8 cellular contexts compared by ENCODE assay signal in the genomic region with DNA sequence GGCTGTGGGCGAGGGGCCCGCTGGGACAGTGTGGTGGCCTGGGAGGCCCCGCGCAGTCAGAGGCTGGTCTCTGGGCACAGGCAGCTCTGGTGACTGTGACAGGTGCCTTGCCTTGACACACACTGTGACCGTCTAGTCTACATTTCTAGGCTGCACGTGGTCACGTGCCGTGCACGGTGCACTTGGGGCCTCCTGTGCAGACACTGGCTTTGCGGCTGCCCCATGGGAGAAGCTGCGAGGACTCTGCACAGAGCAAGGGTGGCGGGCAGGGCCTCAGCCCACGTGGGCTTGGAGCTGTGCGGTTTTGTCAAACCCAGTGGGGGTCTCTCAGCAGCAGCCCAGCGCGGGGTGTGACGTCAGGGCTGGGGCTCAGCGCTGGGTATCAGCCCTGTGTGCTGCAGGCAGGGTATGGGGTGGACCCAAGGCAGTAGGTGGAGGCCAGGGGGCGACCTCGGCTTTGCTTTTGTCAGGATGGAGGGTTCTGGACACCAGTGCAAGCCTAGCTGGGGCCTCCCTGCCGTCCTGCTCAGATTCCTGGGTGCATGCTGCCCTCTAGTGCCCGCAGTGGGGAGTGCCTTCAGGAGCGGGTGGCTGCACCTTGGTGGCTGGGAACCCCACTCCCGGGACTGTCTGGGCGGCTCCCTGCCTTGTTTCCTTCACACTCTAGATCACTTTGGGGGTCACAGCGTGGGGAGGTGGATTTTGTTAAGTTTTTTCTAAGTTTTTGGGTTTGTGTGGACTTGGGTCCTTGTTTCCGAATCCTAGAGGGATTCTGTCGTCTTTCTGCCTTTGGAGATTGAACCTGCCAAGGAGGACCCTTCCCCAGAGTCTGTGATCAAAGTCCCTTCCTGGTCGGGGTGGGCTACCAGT.
DNase-seq lines count a peak whose midpoint lies in the region; ATAC-seq, FAIRE-seq and TF ChIP-seq lines count a peak whose summit lies in the region.

No MANE protein-coding gene starts in this region.

- TF ChIP-seq CTCF in pancreas (IDR thresholded peaks at IDR 0.05) (peak; percentile 88 to 91 (median 89)), tibial artery (IDR thresholded peaks at IDR 0.05) (peak; percentile 91 to 92)

- H3K27me3 ChIP-seq in pancreas (no peaks in the 10 kb centered on the region), tibial artery (no peaks in the 10 kb centered on the region)

- peaks cover 0 to 5% (median 3%) of the 10 kb centered on the region in 3 donors for H3K36me3 ChIP-seq in pancreas
- H3K36me3 ChIP-seq in tibial artery, result peaks cover 11 to 34% (median 28%) of the 10 kb centered on the region in 3 donors

- WGBS in pancreas, 2 donors, result 56 to 59% methylated on average over 29 of the region's 29 CpGs

- H3K4me3 ChIP-seq in pancreas (no peak overlapping the region), tibial artery (no peak overlapping the region)

- DNase-seq in NCI-H2081 (lab: John Stamatoyannopoulos, UW) (peak; percentile 67 to 69), NCI-H2081 treated with DMSO at 0.1 percent for 48 hours (lab: John Stamatoyannopoulos, UW) (no peak), Kasumi-1 (lab: John Stamatoyannopoulos, UW) (peak; percentile 69 to 79), SK-N-DZ (ENCODE audit: low spot score) (peak; percentile 83), germinal center (ENCODE audit: low spot score) (peak; percentile 90), pancreas (peak; percentile 61 to 93 (median 84)), tibial artery (peak; percentile 80 to 87)
- DNase-seq in activated gamma-delta T cell treated with anti-CD3 and anti-CD28 coated beads, Interleukin-2, amount 50 U/mL, for 16 hours (ENCODE audit: low read depth), result peak; percentile 73

- H3K27ac ChIP-seq in pancreas (no peak overlapping the region), tibial artery (no peak overlapping the region)

- H3K4me1 ChIP-seq in pancreas (no peaks in the 10 kb centered on the region), tibial artery (peaks cover 4 to 38% (median 18%) of the 10 kb centered on the region in 4 donors)

- peak; percentile 81 to 90 (median 90) for ATAC-seq in pancreas

- FAIRE-seq in pancreas (lab: Jason Lieb, UNC), result no peak

- intact Hi-C loops in pancreas (cut with DNase I), result loop anchor here in 2 of 3 donors (5.0 to 10.0 kb wide), 3 partner anchors 154 to 553 kb away; no protein-coding TSS in a partner anchor
- intact Hi-C loops in tibial artery (cut with DNase I; ENCODE audit: low total_unique reads), result loop anchor here (2.0 to 10.0 kb wide), 3 partner anchors 157 to 297 kb away; no protein-coding TSS in a partner anchor

- no peaks in the 10 kb centered on the region for H3K9me3 ChIP-seq in pancreas
- no peaks in the 10 kb centered on the region for H3K9me3 ChIP-seq in tibial artery
